Comparison of ENCODE assay signal across 32 cellular contexts in genomic region chr16:47834485-47835024, GRCh38.
"Had no signal": no experiment of that assay in that cellular context is flagged by ENCODE, and none has a peak within 500 bp of the region (broad histone marks: within the 10 kb centered on the region; RNA-seq: fewer than 3 reads in every experiment).

No MANE protein-coding gene starts in this region.

- H3K4me1 ChIP-seq: adrenal gland, ascending aorta had no signal

- DNase-seq: activated B cell treated with CpG ODN at 0.5 μM for 24 hours; activated CD4-positive, alpha-beta memory T cell treated with anti-CD3 and anti-CD28 coated beads for 36 hours; activated CD4-positive, alpha-beta T cell treated with anti-CD3 and anti-CD28 coated beads for 4 hours; activated CD4-positive, alpha-beta T cell treated with anti-CD3 and anti-CD28 coated beads, Interleukin-2, amount 10 ng/mL, durations not matched to agents 24 days and 14 days; activated CD4-positive, alpha-beta T cell treated with anti-CD3 and anti-CD28 coated beads, Interleukin-2, amount 50 U/mL, for 1 hour; activated CD4-positive, alpha-beta T cell treated with anti-CD3 and anti-CD28 coated beads, Interleukin-2, amount 50 U/mL, for 4 hours; activated CD4-positive, CD25-positive, alpha-beta regulatory T cell treated with anti-CD3 and anti-CD28 coated beads, Interleukin-2, amount 50 U/mL, for 72 hours; activated CD8-positive, alpha-beta memory T cell treated with anti-CD3 and anti-CD28 coated beads, Interleukin-2, amount 50 U/mL, for 4 hours; activated CD8-positive, alpha-beta T cell treated with anti-CD3 and anti-CD28 coated beads for 36 hours; activated effector memory CD4-positive, alpha-beta T cell treated with anti-CD3 and anti-CD28 coated beads, Interleukin-2, amount 50 U/mL, for 16 hours; activated gamma-delta T cell treated with Interleukin-2 at 50 U/mL for 16 hours; activated naive CD4-positive, alpha-beta T cell; activated naive CD4-positive, alpha-beta T cell treated with anti-CD3 and anti-CD28 coated beads for 36 hours; activated naive CD4-positive, alpha-beta T cell treated with anti-CD3 and anti-CD28 coated beads, Interleukin-2, amount 50 U/mL, for 16 hours; activated naive CD8-positive, alpha-beta T cell treated with anti-CD3 and anti-CD28 coated beads for 36 hours; activated T-cell treated with anti-CD3 and anti-CD28 coated beads for 4 hours; activated T-cell treated with anti-CD3 and anti-CD28 coated beads, Interleukin-2, amount 50 U/mL, for 1 hour; activated T-cell treated with anti-CD3 and anti-CD28 coated beads, Interleukin-2, amount 50 U/mL, for 4 hours; activated T-cell treated with anti-CD3 and anti-CD28 coated beads, Interleukin-2, amount 50 U/mL, for 72 hours; adrenal gland; amygdala; anterior cingulate cortex; central memory CD4-positive, alpha-beta T cell; T-helper 17 cell; T1000 had no signal

- ATAC-seq: activated CD8-positive, alpha-beta T cell treated with anti-CD3 and anti-CD28 coated beads for 36 hours; activated naive CD4-positive, alpha-beta T cell treated with anti-CD3 and anti-CD28 coated beads, Interleukin-2, amount 50 U/mL, for 72 hours; activated T-cell treated with anti-CD3 and anti-CD28 coated beads, Interleukin-2, amount 50 U/mL, for 4 hours; activated T-cell treated with anti-CD3 and anti-CD28 coated beads, Interleukin-2, amount 50 U/mL, for 72 hours; activated T-helper 17 cell treated with anti-CD3 and anti-CD28 coated beads, Interleukin-2, amount 50 U/mL, for 72 hours; T-helper 17 cell had no signal

- H3K4me3 ChIP-seq: adrenal gland, ascending aorta, cardiac muscle cell had no signal

- FAIRE-seq: bronchial epithelial cell, TTC549 had no signal

- H3K27ac ChIP-seq: adrenal gland, ascending aorta, cardiac muscle cell, VCaP had no signal

- H3K27me3 ChIP-seq: adrenal gland, ascending aorta, cardiac muscle cell had no signal

- H3K36me3 ChIP-seq: adrenal gland, ascending aorta, cardiac muscle cell had no signal
